15 cellular contexts compared by ENCODE assay signal in the genomic region with DNA sequence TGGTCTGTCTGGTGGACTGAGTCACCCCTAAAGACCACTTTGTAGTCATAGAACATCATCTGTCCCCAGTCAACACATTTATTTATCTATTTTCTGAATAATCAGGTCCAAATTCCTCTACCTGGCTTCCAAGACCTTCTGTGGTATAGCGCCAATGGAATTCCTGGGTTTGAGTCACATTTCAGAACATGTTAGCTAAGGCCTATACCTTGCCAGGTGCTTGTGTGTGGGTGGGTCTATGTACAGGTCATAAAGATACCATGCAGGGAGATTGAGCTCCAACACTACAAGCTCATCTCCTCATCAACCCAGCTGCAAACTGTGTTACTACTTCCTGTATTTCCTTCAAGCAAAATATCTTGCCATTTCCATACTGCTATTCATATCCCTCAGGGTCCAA.
DNase-seq lines count a peak whose midpoint lies in the region; ATAC-seq, FAIRE-seq and TF ChIP-seq lines count a peak whose summit lies in the region.
"Had no signal": no experiment of that assay in that cellular context is flagged by ENCODE, and none has a peak within 500 bp of the region (broad histone marks: within the 10 kb centered on the region; RNA-seq: fewer than 3 reads in every experiment).

No MANE protein-coding gene starts in this region.

- H3K36me3 ChIP-seq in bronchial epithelial cell (ENCODE audit: control insufficient read depth, insufficient read depth, low read length): no peaks in the 10 kb centered on the region

- TF ChIP-seq CTCF in bronchial epithelial cell (IDR thresholded peaks at IDR 0.05; ENCODE audit: insufficient read depth, low read length, severe bottlenecking): no peak
- no peak for TF ChIP-seq CTCF in foreskin keratinocyte (conservative IDR thresholded peaks at IDR 0.05)

- DNase-seq in HTR-8/SVneo (ENCODE audit: insufficient read length, low spot score) (no peak), bronchial epithelial cell (ENCODE audit: low read depth) (peak; percentile 60), foreskin keratinocyte (peak; percentile 27 to 56), GM19238 (ENCODE audit: insufficient read length, low spot score) (no peak), posterior vena cava (ENCODE audit: low spot score) (no peak)
- DNase-seq: C1 segment of cervical spinal cord; Calu3; CD4-positive, alpha-beta memory T cell; COR-L47; DND-41; GOT3; H7; HCEC 1CT had no signal

- intact Hi-C loops in posterior vena cava (cut with DNase I): no loop called here

- H3K4me1 ChIP-seq in foreskin keratinocyte: no peaks in the 10 kb centered on the region

- FAIRE-seq in HTR-8/SVneo (lab: Jason Lieb, UNC) (peak; percentile 36), bronchial epithelial cell (lab: Jason Lieb, UNC) (no peak)
- FAIRE-seq: G401.6 had no signal

- H3K27me3 ChIP-seq in bronchial epithelial cell (ENCODE audit: control insufficient read depth, insufficient read depth, low read length): no peaks in the 10 kb centered on the region
- H3K27me3 ChIP-seq in foreskin keratinocyte: no peaks in the 10 kb centered on the region

- ATAC-seq in foreskin keratinocyte: peak; percentile 53
- ATAC-seq in GM21390 (IDR thresholded peaks at IDR 0.05; ENCODE audit: unreplicated experiment): no peak

- H3K27ac ChIP-seq in foreskin keratinocyte: no peak overlapping the region

- H3K4me3 ChIP-seq in bronchial epithelial cell (ENCODE audit: low read depth, low read length): no peak overlapping the region

Comparison
In these comparisons a context has a peak if more than half of its experiments do, and no peak if none do; other contexts are left out.
1. DNase-seq: peak in bronchial epithelial cell (single experiment) and foreskin keratinocyte (2 of 2); none in HTR-8/SVneo (single experiment), GM19238 (single experiment) and posterior vena cava (single experiment).